ENCODE assay signal across 8 cellular contexts in the genomic region with DNA sequence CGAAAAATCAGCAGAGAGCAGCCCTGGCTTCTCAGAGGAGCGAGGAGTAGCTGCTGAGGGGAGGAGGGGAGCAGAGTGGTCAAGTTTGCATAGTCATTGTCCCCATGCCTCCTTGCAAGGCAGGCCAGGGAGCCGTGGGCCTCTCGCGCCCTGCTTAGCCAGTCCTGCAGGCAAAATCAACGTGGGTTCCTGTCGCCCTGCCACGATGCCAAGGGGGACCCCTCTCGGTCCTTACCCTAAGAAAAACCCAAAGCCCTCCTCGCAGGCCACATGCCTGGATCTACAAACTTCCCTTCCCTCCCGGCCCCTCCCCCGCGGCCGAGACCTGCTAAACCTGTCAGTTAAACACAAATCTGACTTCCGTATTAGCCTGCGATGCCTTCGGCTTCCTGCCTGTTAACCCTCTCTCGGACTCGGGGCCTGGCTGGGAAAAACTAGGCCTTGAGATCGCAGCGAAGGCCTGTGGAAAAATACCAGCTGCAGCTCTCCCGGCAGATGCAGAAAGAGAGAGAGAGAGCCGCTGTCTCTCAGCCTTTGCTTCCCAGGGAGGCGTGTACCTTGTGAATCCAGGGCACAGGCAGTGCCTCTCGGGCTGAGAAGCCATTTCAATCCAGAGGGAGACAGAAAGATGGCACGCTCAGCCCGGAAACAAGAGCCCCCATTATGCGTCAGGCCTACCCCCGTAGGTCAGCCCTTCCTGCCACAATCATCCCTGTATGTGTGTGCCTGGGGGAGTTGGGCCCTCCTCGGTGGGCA. TPM values are rescaled to one million over a fixed set of nuclear protein-coding genes. Genes with fewer than 3 reads are reported as not detected.
A peak's percentile ranks its signal among the peaks of the same experiment; 100 is the strongest.
DNase-seq lines count a peak whose midpoint lies in the region; ATAC-seq, FAIRE-seq and TF ChIP-seq lines count a peak whose summit lies in the region.

No MANE protein-coding gene starts in this region.

- H3K27ac ChIP-seq in angular gyrus (ENCODE audit: low read depth, low read length) (peak overlapping the region; percentile 100), aorta (ENCODE audit: low read depth in 1 of 2, low read length in 2 of 2) (peak overlapping the region; percentile 86 to 97)

- TF ChIP-seq POLR2A in H54 (IDR thresholded peaks at IDR 0.05; ENCODE audit: low read depth, low read length) (peak; percentile 36; the same call in 1 of the 2 replicates), NB4 (IDR thresholded peaks at IDR 0.05; ENCODE audit: extremely low read depth, insufficient read length) (peak; percentile 58)

- peak overlapping the region; percentile 54 for H3K4me3 ChIP-seq in NB4 (ENCODE audit: low read depth, low read length)
- H3K4me3 ChIP-seq in aorta (ENCODE audit: low read length in 2 of 2): no peak overlapping the region

- ATAC-seq in aorta (ENCODE audit: low FRiP score): peak; percentile 29

- intact Hi-C loops in aorta (cut with DNase I): loop anchor here (2.0 to 5.0 kb wide), 2 partner anchors 39 to 40 kb away; no protein-coding TSS in a partner anchor

- no peaks in the 10 kb centered on the region for H3K27me3 ChIP-seq in aorta (ENCODE audit: control insufficient read depth in 1 of 2, insufficient read depth in 2 of 2, low read length in 1 of 2)

- FAIRE-seq in H54 (lab: Jason Lieb, UNC): no peak

- H3K9me3 ChIP-seq in aorta (ENCODE audit: control insufficient read depth, low read length): no peaks in the 10 kb centered on the region

- peak; percentile 90 for DNase-seq in EL
- DNase-seq in H54 (ENCODE audit: insufficient read length, low spot score): peak; percentile 26
- peak; percentile 98 for DNase-seq in NB4 (ENCODE audit: low read depth)
- DNase-seq in T follicular helper cell (ENCODE audit: low read depth): peak; percentile 44
- DNase-seq in hepatic stellate cell (ENCODE audit: low spot score): peak; percentile 60
- peak; percentile 88 for DNase-seq in retina
- DNase-seq in aorta: peak; percentile 87 to 88

- WGBS in aorta, 2 donors: 3 to 6% methylated on average over 30 of the region's 30 CpGs

- no peak for TF ChIP-seq CTCF in NB4 (IDR thresholded peaks at IDR 0.05; ENCODE audit: low read depth, low read length)

- no peaks in the 10 kb centered on the region for H3K36me3 ChIP-seq in aorta (ENCODE audit: control insufficient read depth in 1 of 2, insufficient read depth in 2 of 2, low read length in 1 of 2)

- H3K4me1 ChIP-seq in aorta (ENCODE audit: control insufficient read depth in 1 of 2, insufficient read depth in 2 of 2, low read length in 2 of 2): peaks cover 5 to 12% of the 10 kb centered on the region in 2 donors

RNA-seq across cellular contexts. Expression of a gene that starts 1.0 kb away (rescaled TPM):
- 10 to 100 TPM; 19.1 to 27.4 TPM for total RNA-seq in aorta
- 1 to 10 TPM; 4.5 to 9.1 TPM for polyA plus RNA-seq in aorta

Comparison
In these comparisons a context has a peak if more than half of its experiments do, and no peak if none do; other contexts are left out.
1. DNase-seq: peak in every context shown above with its lines; median percentile 98 in NB4; 90 in EL; 88 in retina; 88 in aorta; 60 in hepatic stellate cell; 44 in T follicular helper cell; 26 in H54.